In genomic region chr4:74117024-74117534, GRCh38 we compare ENCODE assay signal across 9 cellular contexts. TPM values are rescaled to one million over a fixed set of nuclear protein-coding genes. Genes with fewer than 3 reads are reported as not detected.
DNase-seq lines count a peak whose midpoint lies in the region; ATAC-seq, FAIRE-seq and TF ChIP-seq lines count a peak whose summit lies in the region.
"Had no signal": no experiment of that assay in that cellular context is flagged by ENCODE, and none has a peak within 500 bp of the region (broad histone marks: within the 10 kb centered on the region; RNA-seq: fewer than 3 reads in every experiment).

No MANE protein-coding gene starts in this region.

- DNase-seq in DMS53 (lab: John Stamatoyannopoulos, UW) (peak; percentile 94), SJSA1 (ENCODE audit: low read depth in 1 of 2, low spot score in 2 of 2) (peak; percentile 87 to 88), foreskin melanocyte (peak; percentile 86), pancreas (peak in 5 of 6 donors; percentile 22 to 91 (median 89))
- no peak for DNase-seq in natural killer cell treated with Interleukin-12 subunit alpha and Interleukin-12 subunit beta and Interleukin-15 and Interleukin-18, amount 100 ng/mL, for 72 hours (ENCODE audit: low spot score)
- no peak for DNase-seq in activated naive CD4-positive, alpha-beta T cell treated with anti-CD3 and anti-CD28 coated beads, Interleukin-2, amount 10 ng/mL, durations not matched to agents 7 days and 5 days
- no peak for DNase-seq in activated naive CD4-positive, alpha-beta T cell treated with anti-CD3 and anti-CD28 coated beads, Interleukin-2, amount 50 U/mL, for 72 hours (ENCODE audit: low spot score in 2 of 2)
- DNase-seq: activated CD4-positive, alpha-beta T cell treated with anti-CD3 and anti-CD28 coated beads for 48 hours had no signal

- no peak for TF ChIP-seq CTCF in pancreas (IDR thresholded peaks at IDR 0.05)

- H3K27me3 Mint-ChIP-seq in natural killer cell treated with Interleukin-12 subunit alpha and Interleukin-12 subunit beta and Interleukin-15 and Interleukin-18, amount 100 ng/mL, for 72 hours = peaks cover 0 to 15% of the 10 kb centered on the region in 2 donors
- H3K27me3 Mint-ChIP-seq in activated naive CD4-positive, alpha-beta T cell treated with anti-CD3 and anti-CD28 coated beads, Interleukin-2, amount 10 ng/mL, durations not matched to agents 7 days and 5 days = no peaks in the 10 kb centered on the region

- H3K4me1 ChIP-seq in SJSA1 (replicated peaks) (peaks cover 29% of the 10 kb centered on the region), pancreas (peaks cover 8 to 23% (median 13%) of the 10 kb centered on the region in 3 donors)

- H3K4me3 ChIP-seq in SJSA1 (no peak overlapping the region), pancreas (no peak overlapping the region)

- H3K27me3 ChIP-seq in SJSA1 (replicated peaks) = no peaks in the 10 kb centered on the region
- H3K27me3 ChIP-seq in pancreas = no peaks in the 10 kb centered on the region

- no peak overlapping the region for H3K4me3 Mint-ChIP-seq in natural killer cell treated with Interleukin-12 subunit alpha and Interleukin-12 subunit beta and Interleukin-15 and Interleukin-18, amount 100 ng/mL, for 72 hours
- H3K4me3 Mint-ChIP-seq in activated naive CD4-positive, alpha-beta T cell treated with anti-CD3 and anti-CD28 coated beads, Interleukin-2, amount 10 ng/mL, durations not matched to agents 7 days and 5 days = no peak overlapping the region

- WGBS in pancreas, 2 donors = 14 to 20% methylated on average over 3 of the region's 3 CpGs

- no peak overlapping the region for H3K27ac Mint-ChIP-seq in natural killer cell treated with Interleukin-12 subunit alpha and Interleukin-12 subunit beta and Interleukin-15 and Interleukin-18, amount 100 ng/mL, for 72 hours
- no peak overlapping the region for H3K27ac Mint-ChIP-seq in activated naive CD4-positive, alpha-beta T cell treated with anti-CD3 and anti-CD28 coated beads, Interleukin-2, amount 10 ng/mL, durations not matched to agents 7 days and 5 days
- H3K27ac Mint-ChIP-seq in activated naive CD4-positive, alpha-beta T cell treated with anti-CD3 and anti-CD28 coated beads, Interleukin-2, amount 50 U/mL, for 72 hours = no peak overlapping the region

- no peaks in the 10 kb centered on the region for H3K9me3 ChIP-seq in SJSA1 (replicated peaks)
- no peaks in the 10 kb centered on the region for H3K9me3 ChIP-seq in pancreas

- FAIRE-seq in pancreas (lab: Jason Lieb, UNC) = peak; percentile 97

- peak; percentile 93 to 99 (median 97) for ATAC-seq in pancreas
- no peak for ATAC-seq in natural killer cell treated with Interleukin-12 subunit alpha and Interleukin-12 subunit beta and Interleukin-15 and Interleukin-18, amount 100 ng/mL, for 72 hours
- no peak for ATAC-seq in GM21528 (IDR thresholded peaks at IDR 0.05; ENCODE audit: low FRiP score, unreplicated experiment)
- ATAC-seq in activated naive CD4-positive, alpha-beta T cell treated with anti-CD3 and anti-CD28 coated beads, Interleukin-2, amount 50 U/mL, for 72 hours = no peak

- H3K27ac ChIP-seq in SJSA1 = peak overlapping the region; percentile 80
- H3K27ac ChIP-seq in pancreas = peak overlapping the region; percentile 46 to 77 (median 66)

- CTCF ChIA-PET in activated naive CD4-positive, alpha-beta T cell treated with anti-CD3 and anti-CD28 coated beads, Interleukin-2, amount 10 ng/mL, durations not matched to agents 7 days and 5 days (lab: Charles Lee) = interaction anchor here (1.5 kb wide), 1 partner anchor 17 kb away, joined by 5 read pairs; no protein-coding TSS in a partner anchor

- H3K4me1 Mint-ChIP-seq in natural killer cell treated with Interleukin-12 subunit alpha and Interleukin-12 subunit beta and Interleukin-15 and Interleukin-18, amount 100 ng/mL, for 72 hours (ENCODE audit: low read depth in 2 of 2) = no peaks in the 10 kb centered on the region
- no peaks in the 10 kb centered on the region for H3K4me1 Mint-ChIP-seq in activated naive CD4-positive, alpha-beta T cell treated with anti-CD3 and anti-CD28 coated beads, Interleukin-2, amount 10 ng/mL, durations not matched to agents 7 days and 5 days

- no peaks in the 10 kb centered on the region for H3K36me3 Mint-ChIP-seq in natural killer cell treated with Interleukin-12 subunit alpha and Interleukin-12 subunit beta and Interleukin-15 and Interleukin-18, amount 100 ng/mL, for 72 hours
- no peaks in the 10 kb centered on the region for H3K36me3 Mint-ChIP-seq in activated naive CD4-positive, alpha-beta T cell treated with anti-CD3 and anti-CD28 coated beads, Interleukin-2, amount 10 ng/mL, durations not matched to agents 7 days and 5 days
- no peaks in the 10 kb centered on the region for H3K36me3 Mint-ChIP-seq in activated naive CD4-positive, alpha-beta T cell treated with anti-CD3 and anti-CD28 coated beads, Interleukin-2, amount 50 U/mL, for 72 hours

- intact Hi-C loops in pancreas (cut with DNase I) = no loop called here

- H3K9me3 Mint-ChIP-seq in natural killer cell treated with Interleukin-12 subunit alpha and Interleukin-12 subunit beta and Interleukin-15 and Interleukin-18, amount 100 ng/mL, for 72 hours = peaks cover 1% of the 10 kb centered on the region
- H3K9me3 Mint-ChIP-seq in activated naive CD4-positive, alpha-beta T cell treated with anti-CD3 and anti-CD28 coated beads, Interleukin-2, amount 10 ng/mL, durations not matched to agents 7 days and 5 days = no peaks in the 10 kb centered on the region
- H3K9me3 Mint-ChIP-seq in activated naive CD4-positive, alpha-beta T cell treated with anti-CD3 and anti-CD28 coated beads, Interleukin-2, amount 50 U/mL, for 72 hours = peaks cover 0 to 2% of the 10 kb centered on the region in 2 donors

- no peaks in the 10 kb centered on the region for H3K36me3 ChIP-seq in SJSA1
- no peaks in the 10 kb centered on the region for H3K36me3 ChIP-seq in pancreas

RNA-seq across cellular contexts. Expression of gene CXCL2, which starts 18.1 kb away (rescaled TPM):
- 0.16 TPM in 1 of 2 replicates, not detected in the other for total RNA-seq in SJSA1 (2014; rRNA removed; shearing (Covaris generic))
- 10 to 100 TPM; 15.0 to 99.7 (median 44.1) TPM for total RNA-seq in pancreas
- 100 to 1,000 TPM; 130 to 149 TPM for polyA plus RNA-seq in pancreas
- total RNA-seq in natural killer cell treated with Interleukin-12 subunit alpha and Interleukin-12 subunit beta and Interleukin-15 and Interleukin-18, amount 100 ng/mL, for 72 hours = under 1 TPM; 0.36 to 0.61 TPM
- not detected for total RNA-seq in activated naive CD4-positive, alpha-beta T cell treated with anti-CD3 and anti-CD28 coated beads, Interleukin-2, amount 50 U/mL, for 72 hours

RNA-seq across cellular contexts. Expression of gene MTHFD2L, which starts 40.8 kb away (rescaled TPM):
- 3.8 and 8.4 TPM in 2 replicates for total RNA-seq in SJSA1 (2014; rRNA removed; shearing (Covaris generic))
- total RNA-seq in pancreas = 1 to 10 TPM; 4.9 to 8.0 (median 6.5) TPM
- 10 to 100 TPM in 1 of 2 donors, 1 to 10 TPM in 1; 6.8 to 11.4 TPM for polyA plus RNA-seq in pancreas
- 10 to 100 TPM in 1 of 2 donors, 1 to 10 TPM in 1; 8.4 to 14.5 TPM for total RNA-seq in natural killer cell treated with Interleukin-12 subunit alpha and Interleukin-12 subunit beta and Interleukin-15 and Interleukin-18, amount 100 ng/mL, for 72 hours
- 1 to 10 TPM; 7.3 to 7.6 TPM for total RNA-seq in activated naive CD4-positive, alpha-beta T cell treated with anti-CD3 and anti-CD28 coated beads, Interleukin-2, amount 50 U/mL, for 72 hours

Comparison
In these comparisons a context has a peak if more than half of its experiments do, and no peak if none do; other contexts are left out.
1. DNase-seq: peak in DMS53 (single experiment), SJSA1 (2 of 2), foreskin melanocyte (single experiment) and pancreas (5 of 6); none in natural killer cell treated with Interleukin-12 subunit alpha and Interleukin-12 subunit beta and Interleukin-15 and Interleukin-18, amount 100 ng/mL, for 72 hours (single experiment), activated naive CD4-positive, alpha-beta T cell treated with anti-CD3 and anti-CD28 coated beads, Interleukin-2, amount 10 ng/mL, durations not matched to agents 7 days and 5 days (single experiment) and activated naive CD4-positive, alpha-beta T cell treated with anti-CD3 and anti-CD28 coated beads, Interleukin-2, amount 50 U/mL, for 72 hours (0 of 2).
2. ATAC-seq: peak in pancreas (4 of 4); none in natural killer cell treated with Interleukin-12 subunit alpha and Interleukin-12 subunit beta and Interleukin-15 and Interleukin-18, amount 100 ng/mL, for 72 hours (0 of 2), GM21528 (single experiment) and activated naive CD4-positive, alpha-beta T cell treated with anti-CD3 and anti-CD28 coated beads, Interleukin-2, amount 50 U/mL, for 72 hours (0 of 2).
3. RNA of gene CXCL2, which starts 18.1 kb away (total RNA-seq): 15.0 to 99.7 TPM in pancreas; 0.36 to 0.61 TPM in natural killer cell treated with Interleukin-12 subunit alpha and Interleukin-12 subunit beta and Interleukin-15 and Interleukin-18, amount 100 ng/mL, for 72 hours, 0.16 TPM in SJSA1 and not detected in activated naive CD4-positive, alpha-beta T cell treated with anti-CD3 and anti-CD28 coated beads, Interleukin-2, amount 50 U/mL, for 72 hours; every median in the first group is over 4 times any median in the second.